In genomic region chr17:29764748-29765147, GRCh38 we compare ENCODE assay signal across 19 cellular contexts.
A peak's percentile ranks its signal among the peaks of the same experiment; 100 is the strongest.
DNase-seq lines count a peak whose midpoint lies in the region; ATAC-seq and TF ChIP-seq lines count a peak whose summit lies in the region.
"Had no signal": no experiment of that assay in that cellular context is flagged by ENCODE, and none has a peak within 500 bp of the region (broad histone marks: within the 10 kb centered on the region; RNA-seq: fewer than 3 reads in every experiment).

No MANE protein-coding gene starts in this region.

- no peak overlapping the region for H3K9ac ChIP-seq in OCI-LY1 (ENCODE audit: low read length)

- DNase-seq in DMS 273 (lab: John Stamatoyannopoulos, UW; ENCODE audit: unreplicated experiment) (peak; percentile 37), DMS 273 treated with DMSO at 0.1 percent for 48 hours (lab: John Stamatoyannopoulos, UW) (no peak), neural crest cell (ENCODE audit: low read depth, low spot score) (no peak), DMS153 treated with DMSO at 0.1 percent for 48 hours (lab: John Stamatoyannopoulos, UW; ENCODE audit: unreplicated experiment) (no peak), GM03348 (ENCODE audit: low spot score) (no peak)
- no peak for DNase-seq in CD4-positive, alpha-beta T cell
- no peak for DNase-seq in stimulated activated CD4-positive, alpha-beta T cell treated with anti-CD3 and anti-CD28 coated beads, Interleukin-12 subunit alpha, Interleukin-12 subunit beta, amount 100 ng/mL, for 4 hours
- DNase-seq: CD4-positive, alpha-beta memory T cell; DMS79; HFFc6; NCI-H1105; NCI-H2081; NCI-H510A treated with DMSO at 0.1 percent for 48 hours; NCI-H82 had no signal

- intact Hi-C loops in CD4-positive, alpha-beta T cell (cut with DNase I, micrococcal nuclease) = loop anchor here (5.0 kb wide), 5 partner anchors 82 to 372 kb away; partner anchors contain the start of genes ABHD15 (in 1 of the 2), GIT1 (in 1 of the 2), TAOK1 (in 1 of the 2) and TP53I13 (in 1 of the 2)

- H3K79me2 ChIP-seq in OCI-LY1 (ENCODE audit: insufficient read depth, low read length) = peaks cover 11% of the 10 kb centered on the region

- H3K36me3 Mint-ChIP-seq in CD4-positive, alpha-beta T cell (ENCODE audit: low read depth) = peaks cover 10% of the 10 kb centered on the region
- no peaks in the 10 kb centered on the region for H3K36me3 Mint-ChIP-seq in neural crest cell (ENCODE audit: low read depth)

- TF ChIP-seq CTCF in CD4-positive, alpha-beta T cell (IDR thresholded peaks at IDR 0.05) = no peak
- TF ChIP-seq CTCF in OCI-LY1 (IDR thresholded peaks at IDR 0.05; ENCODE audit: low read length) (no peak), neural crest cell (conservative IDR thresholded peaks at IDR 0.05) (no peak)

- H3K9me2 ChIP-seq in OCI-LY1 (ENCODE audit: low read depth, low read length) = no peaks in the 10 kb centered on the region

- no peak overlapping the region for H3K4me3 Mint-ChIP-seq in CD4-positive, alpha-beta T cell
- peak overlapping the region; percentile 38 for H3K4me3 Mint-ChIP-seq in neural crest cell
- H3K4me3 Mint-ChIP-seq: B cell; CD4-positive, alpha-beta memory T cell; HFFc6; T-helper 1 cell treated with Interleukin-12 subunit alpha and Interleukin-12 subunit beta and Interleukin-4 antibody, amounts not matched to agents 30 μg/mL and 1 μg/mL, for 36 hours had no signal

- ATAC-seq in CD4-positive, alpha-beta T cell (ENCODE audit: poor library complexity) = no peak

- H3K9me3 Mint-ChIP-seq in CD4-positive, alpha-beta T cell = no peaks in the 10 kb centered on the region
- no peaks in the 10 kb centered on the region for H3K9me3 Mint-ChIP-seq in neural crest cell
- H3K9me3 Mint-ChIP-seq: HFFc6; T-helper 1 cell treated with Interleukin-12 subunit alpha and Interleukin-12 subunit beta and Interleukin-4 antibody, amounts not matched to agents 30 μg/mL and 1 μg/mL, for 36 hours had no signal

- POLR2A ChIA-PET in CD4-positive, alpha-beta T cell (lab: Charles Lee) = interaction anchor here (1.1 kb wide), 1 partner anchor 59 kb away, joined by 3 read pairs; no protein-coding TSS in a partner anchor

- no peaks in the 10 kb centered on the region for H4K20me1 ChIP-seq in OCI-LY1 (ENCODE audit: insufficient read depth, low read length)

- H3F3A ChIP-seq in OCI-LY1 (ENCODE audit: insufficient read depth, low read length) = 0 out of 2 replicates have a peak, but pooled peaks cover 10% of the 10 kb centered on the region

- H3K27me3 ChIP-seq in CD4-positive, alpha-beta T cell (ENCODE audit: control insufficient read depth, insufficient read depth, low read length) = no peaks in the 10 kb centered on the region
- no peaks in the 10 kb centered on the region for H3K27me3 ChIP-seq in OCI-LY1 (ENCODE audit: insufficient read depth, low read length)
- H3K27me3 ChIP-seq: SJSA1 had no signal

- no peak overlapping the region for H3K27ac ChIP-seq in CD4-positive, alpha-beta T cell (ENCODE audit: low read depth, low read length)
- peak overlapping the region; percentile 49 for H3K27ac ChIP-seq in OCI-LY1 (ENCODE audit: low read depth, low read length, poor library complexity, severe bottlenecking)
- H3K27ac ChIP-seq: 22Rv1, SJSA1 had no signal

- CTCF ChIA-PET in CD4-positive, alpha-beta T cell (lab: Charles Lee) = interaction anchor here (1.0 to 1.4 kb wide), 2 partner anchors 15 to 147 kb away, joined by 3 read pairs; no protein-coding TSS in a partner anchor

- H2AFZ ChIP-seq in OCI-LY1 (ENCODE audit: low read length) = no peak overlapping the region

- H3K27me3 Mint-ChIP-seq in CD4-positive, alpha-beta T cell = no peaks in the 10 kb centered on the region
- no peaks in the 10 kb centered on the region for H3K27me3 Mint-ChIP-seq in neural crest cell (ENCODE audit: low read depth)
- H3K27me3 Mint-ChIP-seq: B cell; CD4-positive, alpha-beta memory T cell had no signal

- no peak overlapping the region for H3K4me2 ChIP-seq in OCI-LY1 (ENCODE audit: low read length)

- H3K27ac Mint-ChIP-seq in CD4-positive, alpha-beta T cell = peak overlapping the region; percentile 35
- no peak overlapping the region for H3K27ac Mint-ChIP-seq in neural crest cell (ENCODE audit: unreplicated experiment)
- H3K27ac Mint-ChIP-seq: B cell; HFFc6; T-helper 1 cell treated with Interleukin-12 subunit alpha and Interleukin-12 subunit beta and Interleukin-4 antibody, amounts not matched to agents 30 μg/mL and 1 μg/mL, for 36 hours had no signal

- H3K4me1 Mint-ChIP-seq in CD4-positive, alpha-beta T cell (ENCODE audit: low read depth) = peaks cover 9% of the 10 kb centered on the region
- H3K4me1 Mint-ChIP-seq in neural crest cell = peaks cover 26% of the 10 kb centered on the region

- no peaks in the 10 kb centered on the region for H3K9me3 ChIP-seq in CD4-positive, alpha-beta T cell (ENCODE audit: control insufficient read depth, low read length)
- no peaks in the 10 kb centered on the region for H3K9me3 ChIP-seq in OCI-LY1 (ENCODE audit: low read length)
- H3K9me3 ChIP-seq: SJSA1 had no signal

- no peaks in the 10 kb centered on the region; the same call in 1 of the 2 replicates for H3K36me3 ChIP-seq in OCI-LY1 (ENCODE audit: insufficient read depth, low read length)

- no peak overlapping the region for H3K4me3 ChIP-seq in OCI-LY1 (ENCODE audit: low read depth, low read length, poor library complexity, severe bottlenecking)
- H3K4me3 ChIP-seq: SJSA1 had no signal

- peaks cover 49% of the 10 kb centered on the region for H3K4me1 ChIP-seq in OCI-LY1 (ENCODE audit: insufficient read depth, low read length, severe bottlenecking)
